1 cellular context compared by ENCODE assay signal in genomic region chr5:8053270-8053669, GRCh38.
TF ChIP-seq lines count a peak whose summit lies in the region.

No MANE protein-coding gene starts in this region.

TF ChIP-seq in HepG2, 621 proteins besides CTCF, POLR2A, EP300 and RAD21 (continued from another document):
- TF ChIP-seq ZNF407 (CRISPR knock-in tag; IDR thresholded peaks at IDR 0.05; ENCODE audit: not compliant biosample characterization) (no peak), ZNF589 (CRISPR knock-in tag; conservative IDR thresholded peaks at IDR 0.05) (no peak), ZNF749 (CRISPR knock-in tag; IDR thresholded peaks at IDR 0.05; ENCODE audit: borderline replicate concordance) (no peak), CEBPG (CRISPR knock-in tag; IDR thresholded peaks at IDR 0.05) (no peak), ZMYM2 (CRISPR knock-in tag; IDR thresholded peaks at IDR 0.05) (no peak)
